Comparison of ENCODE assay signal across 8 cellular contexts in the genomic region with DNA sequence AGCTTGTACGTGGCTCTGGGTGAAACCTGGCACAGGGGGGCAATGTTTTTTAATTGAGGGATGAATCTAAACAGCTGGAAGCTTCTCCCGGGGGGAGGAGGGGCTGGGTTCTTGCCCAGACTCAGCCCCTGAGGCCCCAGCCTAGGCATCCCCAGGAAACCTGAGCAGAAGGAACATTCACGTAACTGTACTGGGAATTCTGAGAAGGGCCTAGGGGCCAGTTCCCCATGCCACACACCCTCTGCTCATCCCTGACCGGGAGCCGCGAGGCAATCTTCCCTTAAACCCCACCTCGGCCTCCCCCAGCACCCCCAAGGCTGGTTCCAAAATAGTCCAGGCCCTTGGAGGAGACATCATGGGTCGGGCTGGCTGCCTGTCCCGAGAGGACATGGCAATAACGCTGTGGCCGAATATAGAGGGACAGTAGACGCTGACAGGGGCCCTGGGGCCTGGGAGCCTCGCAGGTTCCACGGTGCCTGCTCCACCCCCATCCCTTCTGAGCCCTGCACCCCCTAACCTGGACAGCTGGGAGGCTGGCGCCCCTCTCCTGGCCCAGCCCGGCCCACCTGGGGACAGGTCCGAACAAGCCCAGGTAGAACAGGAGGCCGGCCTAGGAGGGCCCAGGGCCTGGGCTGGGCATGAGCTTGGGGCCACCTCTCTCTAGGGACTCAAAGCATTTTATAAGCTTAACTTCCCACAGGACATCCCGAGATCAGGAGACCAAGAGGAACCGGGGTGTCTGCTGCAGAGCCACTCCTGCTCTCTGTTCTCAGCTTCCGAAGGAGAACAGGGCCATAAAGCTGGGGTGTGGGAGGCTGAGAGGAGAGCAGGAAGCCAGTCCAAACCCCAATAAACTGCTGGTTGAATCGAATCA.
DNase-seq lines count a peak whose midpoint lies in the region; ATAC-seq and TF ChIP-seq lines count a peak whose summit lies in the region.

No MANE protein-coding gene starts in this region.

- DNase-seq in activated T-cell treated with anti-CD3 and anti-CD28 coated beads, Interleukin-2, amount 50 U/mL, for 48 hours = peak; percentile 9 to 15
- DNase-seq in activated T-cell treated with anti-CD3 and anti-CD28 coated beads, Interleukin-2, amount 50 U/mL, for 72 hours = no peak
- DNase-seq in uterus (peak in 1 of 2 donors; percentile 23), hepatic stellate cell (ENCODE audit: low spot score) (no peak), AG08395 (ENCODE audit: low spot score) (no peak)

- no peak for TF ChIP-seq CTCF in uterus (IDR thresholded peaks at IDR 0.05)

- no peaks in the 10 kb centered on the region for H3K36me3 Mint-ChIP-seq in activated T-cell treated with anti-CD3 and anti-CD28 coated beads, Interleukin-2, amount 50 U/mL, for 72 hours (ENCODE audit: insufficient read depth in 2 of 2)
- no peaks in the 10 kb centered on the region for H3K36me3 Mint-ChIP-seq in dendritic cell treated with granulocyte-macrophage colony-stimulating factor and Interleukin-4, amounts not matched to agents 40 ng/mL and 50 ng/mL, for 4 days (ENCODE audit: low read depth)

- no peaks in the 10 kb centered on the region for H3K27me3 Mint-ChIP-seq in activated T-cell treated with anti-CD3 and anti-CD28 coated beads, Interleukin-2, amount 50 U/mL, for 72 hours (ENCODE audit: low read depth)
- H3K27me3 Mint-ChIP-seq in dendritic cell treated with granulocyte-macrophage colony-stimulating factor and Interleukin-4, amounts not matched to agents 40 ng/mL and 50 ng/mL, for 4 days = peaks cover 4% of the 10 kb centered on the region

- peaks cover 12% of the 10 kb centered on the region for H3K4me1 Mint-ChIP-seq in activated T-cell treated with anti-CD3 and anti-CD28 coated beads, Interleukin-2, amount 50 U/mL, for 72 hours (ENCODE audit: low read depth)
- H3K4me1 Mint-ChIP-seq in dendritic cell treated with granulocyte-macrophage colony-stimulating factor and Interleukin-4, amounts not matched to agents 40 ng/mL and 50 ng/mL, for 4 days (ENCODE audit: low read depth) = peaks cover 74% of the 10 kb centered on the region

- H3K4me3 ChIP-seq in muscle layer of duodenum (ENCODE audit: low read depth in 1 of 2, low read length in 2 of 2) = peak overlapping the region in 1 of 2 donors; percentile 30
- H3K4me3 ChIP-seq in uterus = no peak overlapping the region

- H3K27me3 ChIP-seq in muscle layer of duodenum (ENCODE audit: low read depth, low read length) = no peaks in the 10 kb centered on the region
- H3K27me3 ChIP-seq in uterus = no peaks in the 10 kb centered on the region

- no peak for ATAC-seq in activated T-cell treated with anti-CD3 and anti-CD28 coated beads, Interleukin-2, amount 50 U/mL, for 72 hours (replicated peaks in 1 of 2)
- no peak for ATAC-seq in HG03196 (IDR thresholded peaks at IDR 0.05; ENCODE audit: unreplicated experiment)

- H3K9me3 ChIP-seq in muscle layer of duodenum (ENCODE audit: control insufficient read depth in 1 of 2, low read length in 2 of 2) (no peaks in the 10 kb centered on the region), uterus (no peaks in the 10 kb centered on the region)

- H3K4me1 ChIP-seq in muscle layer of duodenum (ENCODE audit: control insufficient read depth in 1 of 2, insufficient read depth in 2 of 2, low read length in 2 of 2) (peaks cover 17 to 40% of the 10 kb centered on the region in 2 donors), uterus (peaks cover 3 to 24% of the 10 kb centered on the region in 2 donors)

- H3K27ac ChIP-seq in muscle layer of duodenum (ENCODE audit: low read length) = peak overlapping the region; percentile 92
- peak overlapping the region; percentile 86 to 96 for H3K27ac ChIP-seq in uterus

- no peaks in the 10 kb centered on the region for H3K9me3 Mint-ChIP-seq in activated T-cell treated with anti-CD3 and anti-CD28 coated beads, Interleukin-2, amount 50 U/mL, for 72 hours
- H3K9me3 Mint-ChIP-seq in dendritic cell treated with granulocyte-macrophage colony-stimulating factor and Interleukin-4, amounts not matched to agents 40 ng/mL and 50 ng/mL, for 4 days = no peaks in the 10 kb centered on the region

- intact Hi-C loops in dendritic cell treated with granulocyte-macrophage colony-stimulating factor and Interleukin-4, amounts not matched to agents 40 ng/mL and 50 ng/mL, for 4 days (cut with micrococcal nuclease) = loop anchor here (1.0 to 2.0 kb wide), 2 partner anchors 31 to 83 kb away; partner anchors contain the start of gene TOB1
- intact Hi-C loops in uterus (cut with DNase I; ENCODE audit: low total_unique reads) = loop anchor here (5.0 kb wide), 2 partner anchors 82 to 97 kb away; partner anchors contain the start of gene TOB1

- TF ChIP-seq POLR2A in uterus (IDR thresholded peaks at IDR 0.05) = no peak

- H3K27ac Mint-ChIP-seq in activated T-cell treated with anti-CD3 and anti-CD28 coated beads, Interleukin-2, amount 50 U/mL, for 72 hours = no peak overlapping the region
- peak overlapping the region; percentile 87 for H3K27ac Mint-ChIP-seq in dendritic cell treated with granulocyte-macrophage colony-stimulating factor and Interleukin-4, amounts not matched to agents 40 ng/mL and 50 ng/mL, for 4 days

- H3K4me3 Mint-ChIP-seq in activated T-cell treated with anti-CD3 and anti-CD28 coated beads, Interleukin-2, amount 50 U/mL, for 72 hours = no peak overlapping the region
- H3K4me3 Mint-ChIP-seq in dendritic cell treated with granulocyte-macrophage colony-stimulating factor and Interleukin-4, amounts not matched to agents 40 ng/mL and 50 ng/mL, for 4 days = no peak overlapping the region

- H3K36me3 ChIP-seq in muscle layer of duodenum (ENCODE audit: control insufficient read depth in 1 of 2, insufficient read depth in 2 of 2, low read length in 2 of 2) (no peaks in the 10 kb centered on the region), uterus (no peaks in the 10 kb centered on the region)

Comparison
In these comparisons a context has a peak if more than half of its experiments do, and no peak if none do; other contexts are left out.
1. DNase-seq: peak in activated T-cell treated with anti-CD3 and anti-CD28 coated beads, Interleukin-2, amount 50 U/mL, for 48 hours (2 of 2); none in activated T-cell treated with anti-CD3 and anti-CD28 coated beads, Interleukin-2, amount 50 U/mL, for 72 hours (0 of 2), hepatic stellate cell (single experiment) and AG08395 (single experiment).